In the genomic region with DNA sequence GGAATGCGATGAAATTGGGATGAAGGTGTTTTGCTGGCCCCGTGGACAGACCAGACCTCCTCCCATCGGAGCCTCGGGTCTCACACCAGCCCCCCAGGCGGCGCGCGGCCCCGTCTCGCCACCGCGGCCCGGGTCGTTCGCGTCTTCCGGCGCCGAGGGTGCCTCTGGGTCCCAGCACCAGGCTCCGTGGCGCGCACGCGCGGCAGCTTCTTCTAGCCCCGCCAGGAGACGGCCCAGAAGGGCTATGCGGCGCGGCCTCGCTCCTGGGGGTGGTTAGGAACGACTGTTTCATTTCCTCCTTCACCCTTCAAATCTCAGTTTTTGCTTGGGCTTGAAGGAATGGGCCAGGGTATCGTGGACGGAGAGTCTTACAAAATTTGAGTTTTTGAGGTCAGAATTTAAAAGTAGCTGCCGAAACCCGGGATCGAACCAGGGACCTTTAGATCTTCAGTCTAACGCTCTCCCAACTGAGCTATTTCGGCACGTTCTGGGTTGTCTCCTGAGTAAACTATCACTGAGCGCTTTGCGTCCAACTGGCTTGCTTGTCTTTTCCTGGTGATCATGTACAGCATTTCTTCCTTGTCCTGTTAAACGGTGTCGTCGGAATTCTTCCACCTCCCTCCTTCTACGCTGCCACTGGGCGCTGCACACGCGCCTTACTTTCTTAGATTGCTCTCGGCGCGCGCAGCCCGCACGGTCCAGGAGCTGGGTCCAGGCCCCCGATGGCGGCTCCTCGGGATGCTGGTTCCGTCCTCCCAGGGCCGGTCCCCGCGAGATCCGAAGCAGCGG, we compare ENCODE assay signal across 8 cellular contexts. TPM values are rescaled to one million over a fixed set of nuclear protein-coding genes. Genes with fewer than 3 reads are reported as not detected.
DNase-seq lines count a peak whose midpoint lies in the region; ATAC-seq, FAIRE-seq and TF ChIP-seq lines count a peak whose summit lies in the region.

No MANE protein-coding gene starts in this region.

- TF ChIP-seq POLR2A in H54 (IDR thresholded peaks at IDR 0.05; ENCODE audit: low read depth, low read length): peak; percentile 53

- H2AFZ ChIP-seq in neural cell (ENCODE audit: low read depth, low read length): peak overlapping the region; percentile 35

- no peaks in the 10 kb centered on the region for H3K27me3 Mint-ChIP-seq in stimulated activated naive CD8-positive, alpha-beta T cell treated with anti-CD3 and anti-CD28 coated beads, Interleukin-15, amount 100 ng/mL, for 72 hours

- H3K27me3 ChIP-seq in neural cell (ENCODE audit: insufficient read depth, low read depth, low read length): no peaks in the 10 kb centered on the region

- peak; percentile 95 for ATAC-seq in stimulated activated naive CD8-positive, alpha-beta T cell treated with anti-CD3 and anti-CD28 coated beads, Interleukin-15, amount 100 ng/mL, for 72 hours

- peaks cover 32% of the 10 kb centered on the region for H3K4me1 Mint-ChIP-seq in stimulated activated naive CD8-positive, alpha-beta T cell treated with anti-CD3 and anti-CD28 coated beads, Interleukin-15, amount 100 ng/mL, for 72 hours

- H3K36me3 ChIP-seq in neural cell (ENCODE audit: insufficient read depth, low read length): no peaks in the 10 kb centered on the region

- H3K4me3 ChIP-seq in fibroblast of villous mesenchyme (ENCODE audit: low read depth, low read length): peak overlapping the region; percentile 75
- H3K4me3 ChIP-seq in neural cell (ENCODE audit: low read length): peak overlapping the region; percentile 71

- FAIRE-seq in H54 (lab: Jason Lieb, UNC): peak; percentile 96

- no peaks in the 10 kb centered on the region for H3K9me3 Mint-ChIP-seq in stimulated activated naive CD8-positive, alpha-beta T cell treated with anti-CD3 and anti-CD28 coated beads, Interleukin-15, amount 100 ng/mL, for 72 hours

- no peak for TF ChIP-seq CTCF in fibroblast of villous mesenchyme (IDR thresholded peaks at IDR 0.05; ENCODE audit: insufficient read depth, low read depth, low read length)
- no peak for TF ChIP-seq CTCF in neural cell (IDR thresholded peaks at IDR 0.05; ENCODE audit: poor library complexity, severe bottlenecking)

- H3K9me3 ChIP-seq in neural cell (ENCODE audit: low read length): no peaks in the 10 kb centered on the region

- H3K27ac ChIP-seq in neural cell (ENCODE audit: low read length): peak overlapping the region; percentile 56

- H3K9me2 ChIP-seq in neural cell (ENCODE audit: insufficient read depth, low read length): no peaks in the 10 kb centered on the region

- no peaks in the 10 kb centered on the region for H3K79me2 ChIP-seq in neural cell (replicated peaks; ENCODE audit: insufficient read depth, low read length)

- no peak overlapping the region for H3K4me2 ChIP-seq in neural cell (ENCODE audit: low read length)

- peak overlapping the region; percentile 63 for H3K9ac ChIP-seq in neural cell (ENCODE audit: low read length)

- no peak for TF ChIP-seq RAD21 in neural cell (conservative IDR thresholded peaks at IDR 0.05)

- H3K4me3 Mint-ChIP-seq in stimulated activated naive CD8-positive, alpha-beta T cell treated with anti-CD3 and anti-CD28 coated beads, Interleukin-15, amount 100 ng/mL, for 72 hours: peak overlapping the region; percentile 87 to 96

- H4K20me1 ChIP-seq in neural cell (ENCODE audit: insufficient read depth): no peaks in the 10 kb centered on the region

- no peak for TF ChIP-seq EP300 in neural cell (conservative IDR thresholded peaks at IDR 0.05; ENCODE audit: poor library complexity, severe bottlenecking)

- DNase-seq in ELF-1 (ENCODE audit: low read depth, low spot score): peak; percentile 97
- peak; percentile 93 for DNase-seq in H54 (ENCODE audit: insufficient read length, low spot score)
- peak; percentile 87 for DNase-seq in LoVo (ENCODE audit: low spot score)
- DNase-seq in SHP77 (lab: John Stamatoyannopoulos, UW): peak; percentile 97 to 98
- peak; percentile 82 for DNase-seq in activated gamma-delta T cell (lab: John Stamatoyannopoulos, UW)
- DNase-seq in fibroblast of villous mesenchyme (ENCODE audit: low read depth): peak; percentile 96
- DNase-seq in stimulated activated naive CD8-positive, alpha-beta T cell treated with anti-CD3 and anti-CD28 coated beads, Interleukin-15, amount 100 ng/mL, for 72 hours: peak; percentile 92 to 94

- H3F3A ChIP-seq in neural cell (ENCODE audit: insufficient read depth, low read length, poor library complexity, severe bottlenecking): no peaks in the 10 kb centered on the region

- H3K27ac Mint-ChIP-seq in stimulated activated naive CD8-positive, alpha-beta T cell treated with anti-CD3 and anti-CD28 coated beads, Interleukin-15, amount 100 ng/mL, for 72 hours: peak overlapping the region; percentile 99 to 100

TF ChIP-seq in neural cell, 6 proteins besides CTCF, POLR2A, EP300 and RAD21:
- TF ChIP-seq, protein P1, sequence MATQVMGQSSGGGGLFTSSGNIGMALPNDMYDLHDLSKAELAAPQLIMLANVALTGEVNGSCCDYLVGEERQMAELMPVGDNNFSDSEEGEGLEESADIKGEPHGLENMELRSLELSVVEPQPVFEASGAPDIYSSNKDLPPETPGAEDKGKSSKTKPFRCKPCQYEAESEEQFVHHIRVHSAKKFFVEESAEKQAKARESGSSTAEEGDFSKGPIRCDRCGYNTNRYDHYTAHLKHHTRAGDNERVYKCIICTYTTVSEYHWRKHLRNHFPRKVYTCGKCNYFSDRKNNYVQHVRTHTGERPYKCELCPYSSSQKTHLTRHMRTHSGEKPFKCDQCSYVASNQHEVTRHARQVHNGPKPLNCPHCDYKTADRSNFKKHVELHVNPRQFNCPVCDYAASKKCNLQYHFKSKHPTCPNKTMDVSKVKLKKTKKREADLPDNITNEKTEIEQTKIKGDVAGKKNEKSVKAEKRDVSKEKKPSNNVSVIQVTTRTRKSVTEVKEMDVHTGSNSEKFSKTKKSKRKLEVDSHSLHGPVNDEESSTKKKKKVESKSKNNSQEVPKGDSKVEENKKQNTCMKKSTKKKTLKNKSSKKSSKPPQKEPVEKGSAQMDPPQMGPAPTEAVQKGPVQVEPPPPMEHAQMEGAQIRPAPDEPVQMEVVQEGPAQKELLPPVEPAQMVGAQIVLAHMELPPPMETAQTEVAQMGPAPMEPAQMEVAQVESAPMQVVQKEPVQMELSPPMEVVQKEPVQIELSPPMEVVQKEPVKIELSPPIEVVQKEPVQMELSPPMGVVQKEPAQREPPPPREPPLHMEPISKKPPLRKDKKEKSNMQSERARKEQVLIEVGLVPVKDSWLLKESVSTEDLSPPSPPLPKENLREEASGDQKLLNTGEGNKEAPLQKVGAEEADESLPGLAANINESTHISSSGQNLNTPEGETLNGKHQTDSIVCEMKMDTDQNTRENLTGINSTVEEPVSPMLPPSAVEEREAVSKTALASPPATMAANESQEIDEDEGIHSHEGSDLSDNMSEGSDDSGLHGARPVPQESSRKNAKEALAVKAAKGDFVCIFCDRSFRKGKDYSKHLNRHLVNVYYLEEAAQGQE (IDR thresholded peaks at IDR 0.05; ENCODE audit: borderline replicate concordance): no peak
- TF ChIP-seq EZH2 (IDR thresholded peaks at IDR 0.05; ENCODE audit: borderline replicate concordance, insufficient read depth, low read length, poor library complexity, severe bottlenecking): no peak

RNA-seq across cellular contexts. Expression of gene TGDS, which starts 46.5 kb away (rescaled TPM):
- total RNA-seq in fibroblast of villous mesenchyme: 16.8 and 23.7 TPM in 2 replicates
- 10.2 and 10.3 TPM in 2 replicates for polyA plus RNA-seq in neural cell
- 8.6 and 9.3 TPM in 2 replicates for polyA minus RNA-seq in neural cell

RNA-seq across cellular contexts. Expression of gene GPR180, which starts 52.2 kb away (rescaled TPM):
- total RNA-seq in fibroblast of villous mesenchyme: 12.6 and 28.1 TPM in 2 replicates
- polyA plus RNA-seq in neural cell: 5.5 and 5.7 TPM in 2 replicates
- 10.2 and 11.8 TPM in 2 replicates for polyA minus RNA-seq in neural cell

Comparison
In these comparisons a context has a peak if more than half of its experiments do, and no peak if none do; other contexts are left out.
1. Peak in every context shown above with its lines: DNase-seq, ATAC-seq, H3K4me3 ChIP-seq and H3K27ac ChIP-seq.